17 cellular contexts compared by ENCODE assay signal in the genomic region with DNA sequence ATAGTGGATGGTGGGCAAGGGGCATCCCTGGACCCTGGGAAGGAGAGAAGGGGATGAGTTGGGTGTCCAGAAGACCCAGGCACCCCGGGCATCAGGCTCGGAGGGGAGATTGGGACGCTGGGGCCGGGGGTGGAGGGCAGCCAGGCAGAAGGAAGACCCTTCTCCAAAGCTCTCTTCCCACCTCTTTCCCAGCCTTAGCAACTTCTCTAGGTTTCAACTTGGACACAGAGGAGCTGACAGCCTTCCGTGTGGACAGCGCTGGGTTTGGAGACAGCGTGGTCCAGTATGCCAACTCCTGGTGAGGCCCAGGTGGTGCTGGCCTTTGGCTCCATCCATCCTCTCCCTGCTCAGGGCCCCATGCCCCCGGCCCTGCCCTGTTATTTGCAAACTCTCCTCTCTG. TPM values are rescaled to one million over a fixed set of nuclear protein-coding genes. Genes with fewer than 3 reads are reported as not detected.
DNase-seq lines count a peak whose midpoint lies in the region; ATAC-seq and TF ChIP-seq lines count a peak whose summit lies in the region.
"Had no signal": no experiment of that assay in that cellular context is flagged by ENCODE, and none has a peak within 500 bp of the region (broad histone marks: within the 10 kb centered on the region; RNA-seq: fewer than 3 reads in every experiment).

No MANE protein-coding gene starts in this region.

- no peak for DNase-seq in activated naive CD8-positive, alpha-beta T cell treated with anti-CD3 and anti-CD28 coated beads, Interleukin-2, amount 10 ng/mL, durations not matched to agents 7 days and 5 days
- DNase-seq in activated naive CD8-positive, alpha-beta T cell treated with anti-CD3 and anti-CD28 coated beads for 36 hours, result no peak
- no peak for DNase-seq in activated CD4-positive, alpha-beta memory T cell treated with anti-CD3 and anti-CD28 coated beads for 36 hours
- DNase-seq in aorta (peak; percentile 37 to 65), glomerular visceral epithelial cell (ENCODE audit: extremely low spot score) (no peak), uterus (no peak), NCI-H2081 treated with DMSO at 0.1 percent for 48 hours (lab: John Stamatoyannopoulos, UW) (no peak)
- DNase-seq: activated CD4-positive, alpha-beta T cell treated with anti-CD3 and anti-CD28 coated beads for 4 hours; GF-D8; NCI-H1694 treated with DMSO at 0.1 percent for 48 hours; NCI-H446 treated with DMSO at 0.1 percent for 48 hours; retina; SIG-M5 had no signal

- peak overlapping the region; percentile 83 for H3K4me3 Mint-ChIP-seq in activated naive CD8-positive, alpha-beta T cell treated with anti-CD3 and anti-CD28 coated beads, Interleukin-2, amount 10 ng/mL, durations not matched to agents 7 days and 5 days
- no peak overlapping the region for H3K4me3 Mint-ChIP-seq in activated naive CD8-positive, alpha-beta T cell treated with anti-CD3 and anti-CD28 coated beads for 36 hours
- H3K4me3 Mint-ChIP-seq in activated CD4-positive, alpha-beta memory T cell treated with anti-CD3 and anti-CD28 coated beads for 36 hours, result peak overlapping the region; percentile 65
- H3K4me3 Mint-ChIP-seq: neural progenitor cell had no signal

- intact Hi-C loops in activated CD4-positive, alpha-beta memory T cell treated with anti-CD3 and anti-CD28 coated beads for 36 hours (cut with micrococcal nuclease), result loop anchor here (2.0 kb wide), 3 partner anchors 65 to 519 kb away; no protein-coding TSS in a partner anchor
- intact Hi-C loops in aorta (cut with DNase I) (no loop called here), uterus (cut with DNase I; ENCODE audit: low total_unique reads) (no loop called here)

- H3K27me3 ChIP-seq in mononuclear cell (ENCODE audit: insufficient read depth, low read length) (no peaks in the 10 kb centered on the region), aorta (ENCODE audit: control insufficient read depth in 1 of 2, insufficient read depth in 2 of 2, low read length in 1 of 2) (no peaks in the 10 kb centered on the region), uterus (no peaks in the 10 kb centered on the region)
- H3K27me3 ChIP-seq: neural progenitor cell had no signal

- H3K27me3 Mint-ChIP-seq in activated naive CD8-positive, alpha-beta T cell treated with anti-CD3 and anti-CD28 coated beads, Interleukin-2, amount 10 ng/mL, durations not matched to agents 7 days and 5 days, result peaks cover under 1% of the 10 kb centered on the region
- no peaks in the 10 kb centered on the region for H3K27me3 Mint-ChIP-seq in activated naive CD8-positive, alpha-beta T cell treated with anti-CD3 and anti-CD28 coated beads for 36 hours
- H3K27me3 Mint-ChIP-seq in activated CD4-positive, alpha-beta memory T cell treated with anti-CD3 and anti-CD28 coated beads for 36 hours, result peaks cover 3% of the 10 kb centered on the region

- peaks cover 7% of the 10 kb centered on the region for H3K36me3 Mint-ChIP-seq in activated naive CD8-positive, alpha-beta T cell treated with anti-CD3 and anti-CD28 coated beads, Interleukin-2, amount 10 ng/mL, durations not matched to agents 7 days and 5 days
- no peaks in the 10 kb centered on the region for H3K36me3 Mint-ChIP-seq in activated naive CD8-positive, alpha-beta T cell treated with anti-CD3 and anti-CD28 coated beads for 36 hours
- peaks cover 2% of the 10 kb centered on the region for H3K36me3 Mint-ChIP-seq in activated CD4-positive, alpha-beta memory T cell treated with anti-CD3 and anti-CD28 coated beads for 36 hours
- H3K36me3 Mint-ChIP-seq: neural progenitor cell had no signal

- H3K36me3 ChIP-seq in aorta (ENCODE audit: control insufficient read depth in 1 of 2, insufficient read depth in 2 of 2, low read length in 1 of 2) (no peaks in the 10 kb centered on the region), uterus (no peaks in the 10 kb centered on the region)
- H3K36me3 ChIP-seq: neural progenitor cell had no signal

- H3K4me1 ChIP-seq in mononuclear cell (ENCODE audit: insufficient read depth, low read length) (peaks cover 98% of the 10 kb centered on the region), aorta (ENCODE audit: control insufficient read depth in 1 of 2, insufficient read depth in 2 of 2, low read length in 2 of 2) (no peaks in the 10 kb centered on the region), uterus (no peaks in the 10 kb centered on the region)
- H3K4me1 ChIP-seq: neural progenitor cell had no signal

- no peak overlapping the region for H3K27ac ChIP-seq in aorta (ENCODE audit: low read depth in 1 of 2, low read length in 2 of 2)
- H3K27ac ChIP-seq in uterus, result no peak overlapping the region
- H3K27ac ChIP-seq: neural progenitor cell had no signal

- TF ChIP-seq POLR2A in uterus (IDR thresholded peaks at IDR 0.05), result no peak

- H3K27ac Mint-ChIP-seq in activated naive CD8-positive, alpha-beta T cell treated with anti-CD3 and anti-CD28 coated beads, Interleukin-2, amount 10 ng/mL, durations not matched to agents 7 days and 5 days, result peak overlapping the region; percentile 98
- H3K27ac Mint-ChIP-seq in activated naive CD8-positive, alpha-beta T cell treated with anti-CD3 and anti-CD28 coated beads for 36 hours, result no peak overlapping the region
- H3K27ac Mint-ChIP-seq in activated CD4-positive, alpha-beta memory T cell treated with anti-CD3 and anti-CD28 coated beads for 36 hours, result peak overlapping the region; percentile 80
- H3K27ac Mint-ChIP-seq: neural progenitor cell had no signal

- peaks cover 52% of the 10 kb centered on the region for H3K4me1 Mint-ChIP-seq in activated naive CD8-positive, alpha-beta T cell treated with anti-CD3 and anti-CD28 coated beads, Interleukin-2, amount 10 ng/mL, durations not matched to agents 7 days and 5 days
- peaks cover 36% of the 10 kb centered on the region for H3K4me1 Mint-ChIP-seq in activated naive CD8-positive, alpha-beta T cell treated with anti-CD3 and anti-CD28 coated beads for 36 hours
- H3K4me1 Mint-ChIP-seq in activated CD4-positive, alpha-beta memory T cell treated with anti-CD3 and anti-CD28 coated beads for 36 hours (ENCODE audit: low read depth), result peaks cover 40% of the 10 kb centered on the region

- ATAC-seq in activated naive CD8-positive, alpha-beta T cell treated with anti-CD3 and anti-CD28 coated beads, Interleukin-2, amount 10 ng/mL, durations not matched to agents 7 days and 5 days (ENCODE audit: low read depth), result no peak
- ATAC-seq in aorta (ENCODE audit: low FRiP score), result no peak

- peak overlapping the region; percentile 53 for H3K4me3 ChIP-seq in mononuclear cell (ENCODE audit: low read length)
- no peak overlapping the region for H3K4me3 ChIP-seq in aorta (ENCODE audit: low read length in 2 of 2)
- H3K4me3 ChIP-seq in uterus, result no peak overlapping the region
- H3K4me3 ChIP-seq: neural progenitor cell had no signal

- POLR2A ChIA-PET in activated naive CD8-positive, alpha-beta T cell treated with anti-CD3 and anti-CD28 coated beads, Interleukin-2, amount 10 ng/mL, durations not matched to agents 7 days and 5 days (lab: Charles Lee), result interaction anchor here (0.6 to 1.7 kb wide), 3 partner anchors 64 to 154 kb away, joined by 3 to 6 read pairs (median 3); a partner anchor contains a TSS
- POLR2A ChIA-PET in activated CD4-positive, alpha-beta memory T cell treated with anti-CD3 and anti-CD28 coated beads for 36 hours (lab: Charles Lee), result no interaction called here

- H3K9me3 ChIP-seq in mononuclear cell (ENCODE audit: low read depth, low read length), result no peaks in the 10 kb centered on the region
- H3K9me3 ChIP-seq in aorta (ENCODE audit: control insufficient read depth, low read length), result no peaks in the 10 kb centered on the region
- H3K9me3 ChIP-seq in uterus, result no peaks in the 10 kb centered on the region

- CTCF ChIA-PET in activated CD4-positive, alpha-beta memory T cell treated with anti-CD3 and anti-CD28 coated beads for 36 hours (lab: Charles Lee), result no interaction called here

- no peak for TF ChIP-seq CTCF in uterus (IDR thresholded peaks at IDR 0.05)

- WGBS in aorta, 2 donors, result 75 to 83% methylated on average over 8 of the region's 8 CpGs

- H3K9me3 Mint-ChIP-seq in activated naive CD8-positive, alpha-beta T cell treated with anti-CD3 and anti-CD28 coated beads, Interleukin-2, amount 10 ng/mL, durations not matched to agents 7 days and 5 days, result no peaks in the 10 kb centered on the region
- H3K9me3 Mint-ChIP-seq in activated naive CD8-positive, alpha-beta T cell treated with anti-CD3 and anti-CD28 coated beads for 36 hours, result no peaks in the 10 kb centered on the region
- H3K9me3 Mint-ChIP-seq in activated CD4-positive, alpha-beta memory T cell treated with anti-CD3 and anti-CD28 coated beads for 36 hours, result no peaks in the 10 kb centered on the region

RNA-seq across cellular contexts. Expression of a gene that starts 0.7 kb away (rescaled TPM):
- total RNA-seq in activated naive CD8-positive, alpha-beta T cell treated with anti-CD3 and anti-CD28 coated beads, Interleukin-2, amount 10 ng/mL, durations not matched to agents 7 days and 5 days, result 10 to 100 TPM; 26.4 to 26.7 TPM
- total RNA-seq in activated naive CD8-positive, alpha-beta T cell treated with anti-CD3 and anti-CD28 coated beads for 36 hours, result 1 to 10 TPM; 1.4 to 1.6 TPM
- 10 to 100 TPM; 30.3 to 32.9 TPM for total RNA-seq in activated CD4-positive, alpha-beta memory T cell treated with anti-CD3 and anti-CD28 coated beads for 36 hours
- total RNA-seq in mononuclear cell (190 TPM), aorta (10 to 100 TPM; 25.0 to 27.0 TPM), uterus (1 to 10 TPM in 3 of 4 donors, not detected in 1; 1.4 to 3.5 (median 2.6) TPM)
- polyA plus RNA-seq in aorta, result 1 to 10 TPM in 1 of 2 donors, under 1 TPM in 1; 0.79 to 5.1 TPM

RNA-seq across cellular contexts. Expression of a gene that starts 37.4 kb away (rescaled TPM):
- under 1 TPM; 0.09 to 0.28 TPM for total RNA-seq in activated naive CD8-positive, alpha-beta T cell treated with anti-CD3 and anti-CD28 coated beads, Interleukin-2, amount 10 ng/mL, durations not matched to agents 7 days and 5 days
- total RNA-seq in activated naive CD8-positive, alpha-beta T cell treated with anti-CD3 and anti-CD28 coated beads for 36 hours, result not detected
- total RNA-seq in activated CD4-positive, alpha-beta memory T cell treated with anti-CD3 and anti-CD28 coated beads for 36 hours, result not detected
- total RNA-seq in mononuclear cell, result under 0.01 TPM
- under 1 TPM; 0.45 to 0.54 TPM for total RNA-seq in aorta
- under 1 TPM in 1 of 2 donors, not detected in 1; 0.63 TPM for polyA plus RNA-seq in aorta
- under 1 TPM in 1 of 4 donors, not detected in 3; 0.12 TPM for total RNA-seq in uterus
- total RNA-seq: dermis microvascular lymphatic vessel endothelial cell, lower leg skin had no signal

Comparison
In these comparisons a context has a peak if more than half of its experiments do, and no peak if none do; other contexts are left out.
1. RNA of a gene that starts 0.7 kb away (total RNA-seq): 190 TPM in mononuclear cell (single experiment), 30.3 to 32.9 TPM in activated CD4-positive, alpha-beta memory T cell treated with anti-CD3 and anti-CD28 coated beads for 36 hours, 25.0 to 27.0 TPM in aorta and 26.4 to 26.7 TPM in activated naive CD8-positive, alpha-beta T cell treated with anti-CD3 and anti-CD28 coated beads, Interleukin-2, amount 10 ng/mL, durations not matched to agents 7 days and 5 days; 1.4 to 3.5 TPM in uterus and 1.4 to 1.6 TPM in activated naive CD8-positive, alpha-beta T cell treated with anti-CD3 and anti-CD28 coated beads for 36 hours; every median in the first group is over 4 times any median in the second.
2. DNase-seq: peak in aorta (2 of 2); none in activated naive CD8-positive, alpha-beta T cell treated with anti-CD3 and anti-CD28 coated beads, Interleukin-2, amount 10 ng/mL, durations not matched to agents 7 days and 5 days (single experiment), activated naive CD8-positive, alpha-beta T cell treated with anti-CD3 and anti-CD28 coated beads for 36 hours (single experiment), activated CD4-positive, alpha-beta memory T cell treated with anti-CD3 and anti-CD28 coated beads for 36 hours (single experiment), glomerular visceral epithelial cell (single experiment), uterus (0 of 2) and NCI-H2081 treated with DMSO at 0.1 percent for 48 hours (single experiment).